1 cellular context compared by ENCODE assay signal in genomic region chr5:177409043-177409801, GRCh38.
TF ChIP-seq lines count a peak whose summit lies in the region.

Gene F12, minus strand, starts transcription at chr5:177409564. Its CDS starts 37 bp downstream, at chr5:177409527.

TF ChIP-seq in HepG2, 621 proteins besides CTCF, POLR2A, EP300 and RAD21 (continued from another document and continues in another):
- TF ChIP-seq TFE3 (CRISPR knock-in tag; IDR thresholded peaks at IDR 0.05) (no peak), ARNT2 (CRISPR knock-in tag; IDR thresholded peaks at IDR 0.05; ENCODE audit: low read depth) (no peak), NR2F6 (IDR thresholded peaks at IDR 0.05) (peak; percentile 45; the same call in 1 of the 2 replicates), NR2F6 (CRISPR knock-in tag; IDR thresholded peaks at IDR 0.05) (peak; percentile 30; the same call in 1 of the 2 replicates), CCDC6 (CRISPR knock-in tag; IDR thresholded peaks at IDR 0.05) (no peak), ZNF83 (CRISPR knock-in tag; IDR thresholded peaks at IDR 0.05; ENCODE audit: borderline replicate concordance) (no peak), ZNF101 (CRISPR knock-in tag; IDR thresholded peaks at IDR 0.05; ENCODE audit: borderline replicate concordance, low read depth) (no peak), ZNF646 (CRISPR knock-in tag; IDR thresholded peaks at IDR 0.05) (no peak), IRX3 (CRISPR knock-in tag; IDR thresholded peaks at IDR 0.05; ENCODE audit: borderline replicate concordance, low read depth) (no peak), SAP130 (CRISPR knock-in tag; IDR thresholded peaks at IDR 0.05; ENCODE audit: low read depth) (no peak), GLI4 (CRISPR knock-in tag; IDR thresholded peaks at IDR 0.05; ENCODE audit: borderline replicate concordance) (no peak), THAP9 (CRISPR knock-in tag; IDR thresholded peaks at IDR 0.05; ENCODE audit: borderline replicate concordance) (no peak), RFX1 (IDR thresholded peaks at IDR 0.05) (no peak), ELK4 (CRISPR knock-in tag; IDR thresholded peaks at IDR 0.05; ENCODE audit: borderline replicate concordance) (no peak), NFE2L2 (IDR thresholded peaks at IDR 0.05; ENCODE audit: low read length) (no peak), SALL1 (CRISPR knock-in tag; IDR thresholded peaks at IDR 0.05) (peak; percentile 87), PRMT3 (CRISPR knock-in tag; IDR thresholded peaks at IDR 0.05; ENCODE audit: borderline replicate concordance, low read depth) (no peak), ZBTB49 (CRISPR knock-in tag; IDR thresholded peaks at IDR 0.05; ENCODE audit: borderline replicate concordance) (no peak), ZHX2 (IDR thresholded peaks at IDR 0.05; ENCODE audit: low read depth) (no peak), ZHX2 (CRISPR knock-in tag; IDR thresholded peaks at IDR 0.05; ENCODE audit: borderline replicate concordance) (no peak), RFXAP (CRISPR knock-in tag; IDR thresholded peaks at IDR 0.05; ENCODE audit: borderline replicate concordance) (no peak), REST (IDR thresholded peaks at IDR 0.05; ENCODE audit: borderline replicate concordance in 1 of 2, low read depth in 1 of 2, low read length in 2 of 2) (no peak), ZNF513 (CRISPR knock-in tag; conservative IDR thresholded peaks at IDR 0.05) (no peak), ZNF605 (CRISPR knock-in tag; IDR thresholded peaks at IDR 0.05) (peak; percentile 44; the same call in 1 of the 2 replicates), JDP2 (CRISPR knock-in tag; IDR thresholded peaks at IDR 0.05; ENCODE audit: borderline replicate concordance) (no peak), SIX4 (CRISPR knock-in tag; IDR thresholded peaks at IDR 0.05) (no peak)
